Comparison of ENCODE assay signal across 13 cellular contexts in genomic region chr18:61833387-61833786, GRCh38. TPM values are rescaled to one million over a fixed set of nuclear protein-coding genes. Genes with fewer than 3 reads are reported as not detected.
A peak's percentile ranks its signal among the peaks of the same experiment; 100 is the strongest.
DNase-seq lines count a peak whose midpoint lies in the region; ATAC-seq, FAIRE-seq and TF ChIP-seq lines count a peak whose summit lies in the region.
"Had no signal": no experiment of that assay in that cellular context is flagged by ENCODE, and none has a peak within 500 bp of the region (broad histone marks: within the 10 kb centered on the region; RNA-seq: fewer than 3 reads in every experiment).

No MANE protein-coding gene starts in this region.

- ATAC-seq in GM18907 (IDR thresholded peaks at IDR 0.05; ENCODE audit: unreplicated experiment), result peak; percentile 71
- ATAC-seq in HG02759 (IDR thresholded peaks at IDR 0.05; ENCODE audit: unreplicated experiment), result no peak
- ATAC-seq in HG03342 (IDR thresholded peaks at IDR 0.05; ENCODE audit: unreplicated experiment), result no peak
- ATAC-seq: PC-3 had no signal

- H3K27ac ChIP-seq in SJCRH30 (peak overlapping the region; percentile 4; the same call in 1 of the 2 replicates), vagina (no peak overlapping the region)

- H3K36me3 ChIP-seq in SJCRH30 (no peaks in the 10 kb centered on the region), vagina (no peaks in the 10 kb centered on the region)

- no peaks in the 10 kb centered on the region; the same call in 1 of the 2 replicates for H3K9me3 ChIP-seq in SJCRH30 (replicated peaks)
- H3K9me3 ChIP-seq in vagina, result no peaks in the 10 kb centered on the region

- no peak for TF ChIP-seq CTCF in vagina (IDR thresholded peaks at IDR 0.05)

- peak; percentile 29 for DNase-seq in AG08396 (ENCODE audit: low spot score)
- peak in 1 of 2 experiments; percentile 58 for DNase-seq in SJCRH30
- DNase-seq in fibroblast of peridontal ligament (ENCODE audit: extremely low read depth), result peak; percentile 63
- no peak for DNase-seq in RCC 7860 (ENCODE audit: low spot score)
- no peak for DNase-seq in vagina (ENCODE audit: extremely low spot score in 2 of 2)
- DNase-seq: activated CD8-positive, alpha-beta memory T cell treated with anti-CD3 and anti-CD28 coated beads, Interleukin-2, amount 50 U/mL, for 48 hours; DMS 273 treated with DMSO at 0.1 percent for 48 hours; PC-3; stimulated activated CD4-positive, alpha-beta T cell treated with anti-CD3 and anti-CD28 coated beads, Interleukin-4, amount 100 ng/mL, for 24 hours; trophoblast cell had no signal

- TF ChIP-seq POLR2A in vagina (IDR thresholded peaks at IDR 0.05), result no peak

- H3K4me3 ChIP-seq in SJCRH30, result no peak overlapping the region
- H3K4me3 ChIP-seq in vagina, result no peak overlapping the region

- no peak for FAIRE-seq in RCC 7860 (lab: Jason Lieb, UNC)

- no peaks in the 10 kb centered on the region for H3K27me3 ChIP-seq in SJCRH30
- no peaks in the 10 kb centered on the region for H3K27me3 ChIP-seq in vagina

- intact Hi-C loops in vagina (cut with DNase I), result no loop called here

- H3K4me1 ChIP-seq in SJCRH30 (peaks cover 23% of the 10 kb centered on the region), vagina (peaks cover 6% of the 10 kb centered on the region)

RNA-seq across cellular contexts. Expression of gene RNF152, which starts 59.4 kb away (rescaled TPM):
- total RNA-seq in SJCRH30 (2014; rRNA removed; shearing (Covaris generic)), result 20.8 and 22.9 TPM in 2 replicates
- total RNA-seq in vagina, result 45.7 TPM

Comparison
In these comparisons a context has a peak if more than half of its experiments do, and no peak if none do; other contexts are left out.
1. DNase-seq: peak in AG08396 (single experiment) and fibroblast of peridontal ligament (single experiment); none in RCC 7860 (single experiment) and vagina (0 of 2).